ENCODE assay signal across 12 cellular contexts in genomic region chr2:98348066-98348561, GRCh38. TPM values are rescaled to one million over a fixed set of nuclear protein-coding genes. Genes with fewer than 3 reads are reported as not detected.
DNase-seq lines count a peak whose midpoint lies in the region; ATAC-seq and TF ChIP-seq lines count a peak whose summit lies in the region.
"Had no signal": no experiment of that assay in that cellular context is flagged by ENCODE, and none has a peak within 500 bp of the region (broad histone marks: within the 10 kb centered on the region; RNA-seq: fewer than 3 reads in every experiment).

No MANE protein-coding gene starts in this region.

- peaks cover 5% of the 10 kb centered on the region for H3K4me1 Mint-ChIP-seq in nephron progenitor cell
- peaks cover 0 to 19% (median 16%) of the 10 kb centered on the region in 7 donors for H3K4me1 Mint-ChIP-seq in naive thymus-derived CD4-positive, alpha-beta T cell

- TF ChIP-seq CTCF in body of pancreas (IDR thresholded peaks at IDR 0.05): no peak
- TF ChIP-seq CTCF in nephron progenitor cell (IDR thresholded peaks at IDR 0.05): no peak

- POLR2A ChIA-PET in naive thymus-derived CD4-positive, alpha-beta T cell (lab: Charles Lee): no interaction called here

- H3K36me3 ChIP-seq in body of pancreas (replicated peaks in 1 of 2; ENCODE audit: insufficient read depth in 1 of 2, low read depth in 2 of 2): no peaks in the 10 kb centered on the region
- H3K36me3 ChIP-seq in naive thymus-derived CD4-positive, alpha-beta T cell (ENCODE audit: control insufficient read depth in 2 of 3, insufficient read depth in 3 of 3, low read length in 3 of 3): no peaks in the 10 kb centered on the region

- CTCF ChIA-PET in naive thymus-derived CD4-positive, alpha-beta T cell (lab: Charles Lee): no interaction called here

- intact Hi-C loops in body of pancreas (cut with DNase I): no loop called here
- intact Hi-C loops in naive thymus-derived CD4-positive, alpha-beta T cell (cut with micrococcal nuclease): no loop called here

- peak; percentile 19 for DNase-seq in ELR (ENCODE audit: low read depth)
- peak; percentile 80 for DNase-seq in NCI-H146 (lab: John Stamatoyannopoulos, UW)
- DNase-seq in body of pancreas: peak in 3 of 4 donors; percentile 27 to 34 (median 31)
- DNase-seq in nephron progenitor cell: peak; percentile 16
- DNase-seq in 8988T: no peak
- DNase-seq in stimulated activated naive CD4-positive, alpha-beta T cell (lab: John Stamatoyannopoulos, UW): no peak
- no peak for DNase-seq in stimulated activated CD4-positive, alpha-beta T cell treated with anti-CD3 and anti-CD28 coated beads, Interleukin-15, amount 100 ng/mL, for 24 hours
- DNase-seq in naive thymus-derived CD4-positive, alpha-beta T cell: no peak
- DNase-seq: NCI-H2107, T-helper 2 cell had no signal

- no peaks in the 10 kb centered on the region for H3K9me3 ChIP-seq in body of pancreas
- no peaks in the 10 kb centered on the region for H3K9me3 ChIP-seq in naive thymus-derived CD4-positive, alpha-beta T cell (ENCODE audit: control insufficient read depth in 2 of 3, low read length in 3 of 3)

- ATAC-seq in body of pancreas: no peak
- ATAC-seq in naive thymus-derived CD4-positive, alpha-beta T cell: no peak

- H3K9me3 Mint-ChIP-seq in nephron progenitor cell: peaks cover 20% of the 10 kb centered on the region
- peaks cover 0 to 23% (median 11%) of the 10 kb centered on the region in 11 donors for H3K9me3 Mint-ChIP-seq in naive thymus-derived CD4-positive, alpha-beta T cell
- H3K9me3 Mint-ChIP-seq: activated T-helper 1 cell treated with anti-CD3 and anti-CD28 coated beads, Interleukin-12 subunit alpha, Interleukin-12 subunit beta, Interleukin-2, Interleukin-4 antibody, amounts not matched to agents 30 ng/mL and 10 ng/mL and 1 ng/mL, durations not matched to agents 14 hours and 24 hours and 36 hours had no signal

- H3K4me3 ChIP-seq in body of pancreas: no peak overlapping the region
- no peak overlapping the region for H3K4me3 ChIP-seq in naive thymus-derived CD4-positive, alpha-beta T cell (ENCODE audit: low read length)

- 4 to 8% methylated on average over 15 of the region's 15 CpGs for WGBS in body of pancreas, 2 donors

- H3K4me1 ChIP-seq in body of pancreas: peaks cover 15% of the 10 kb centered on the region
- H3K4me1 ChIP-seq in naive thymus-derived CD4-positive, alpha-beta T cell (ENCODE audit: control insufficient read depth in 2 of 2, insufficient read depth in 2 of 2, low read length in 2 of 2): no peaks in the 10 kb centered on the region

- H3K27me3 Mint-ChIP-seq in nephron progenitor cell (ENCODE audit: low read depth, poor library complexity): peaks cover 97% of the 10 kb centered on the region
- peaks cover 71 to 81% (median 78%) of the 10 kb centered on the region in 5 donors for H3K27me3 Mint-ChIP-seq in naive thymus-derived CD4-positive, alpha-beta T cell

- H3K27ac Mint-ChIP-seq in nephron progenitor cell: no peak overlapping the region
- H3K27ac Mint-ChIP-seq in naive thymus-derived CD4-positive, alpha-beta T cell: no peak overlapping the region

- no peak for TF ChIP-seq POLR2A in body of pancreas (IDR thresholded peaks at IDR 0.05)

- H3K27ac ChIP-seq in body of pancreas: no peak overlapping the region
- H3K27ac ChIP-seq in naive thymus-derived CD4-positive, alpha-beta T cell (ENCODE audit: low read depth, low read length): no peak overlapping the region

- peaks cover 0 to 20% of the 10 kb centered on the region in 2 donors for H3K27me3 ChIP-seq in body of pancreas
- H3K27me3 ChIP-seq in naive thymus-derived CD4-positive, alpha-beta T cell (ENCODE audit: control insufficient read depth in 2 of 2, insufficient read depth in 2 of 2, low read length in 2 of 2): peaks cover 7 to 9% of the 10 kb centered on the region in 2 donors

- H3K4me3 Mint-ChIP-seq in nephron progenitor cell: peak overlapping the region; percentile 48
- peak overlapping the region in 5 of 10 donors; percentile 6 to 44 (median 39) for H3K4me3 Mint-ChIP-seq in naive thymus-derived CD4-positive, alpha-beta T cell
- H3K4me3 Mint-ChIP-seq: activated T-helper 1 cell treated with anti-CD3 and anti-CD28 coated beads, Interleukin-12 subunit alpha, Interleukin-12 subunit beta, Interleukin-2, Interleukin-4 antibody, amounts not matched to agents 30 ng/mL and 10 ng/mL and 1 ng/mL, durations not matched to agents 14 hours and 24 hours and 36 hours had no signal

- H3K36me3 Mint-ChIP-seq in nephron progenitor cell (ENCODE audit: low read depth): no peaks in the 10 kb centered on the region
- peaks cover 0 to 12% (median 3%) of the 10 kb centered on the region in 5 donors for H3K36me3 Mint-ChIP-seq in naive thymus-derived CD4-positive, alpha-beta T cell

RNA-seq across cellular contexts. Expression of gene CNGA3, which starts 1.9 kb away (rescaled TPM):
- 1 to 10 TPM in 1 of 2 donors, not detected in 1; 1.3 TPM for total RNA-seq in body of pancreas
- not detected for total RNA-seq in naive thymus-derived CD4-positive, alpha-beta T cell
- polyA plus RNA-seq in naive thymus-derived CD4-positive, alpha-beta T cell: not detected
- total RNA-seq: activated T-helper 1 cell treated with anti-CD3 and anti-CD28 coated beads, Interleukin-12 subunit alpha, Interleukin-12 subunit beta, Interleukin-2, Interleukin-4 antibody, amounts not matched to agents 30 ng/mL and 10 ng/mL and 1 ng/mL, durations not matched to agents 14 hours and 24 hours and 36 hours; chondrocyte had no signal

Comparison
In these comparisons a context has a peak if more than half of its experiments do, and no peak if none do; other contexts are left out.
1. DNase-seq: peak in ELR (single experiment), NCI-H146 (single experiment), body of pancreas (3 of 4) and nephron progenitor cell (single experiment); none in 8988T (single experiment), stimulated activated naive CD4-positive, alpha-beta T cell (0 of 6), stimulated activated CD4-positive, alpha-beta T cell treated with anti-CD3 and anti-CD28 coated beads, Interleukin-15, amount 100 ng/mL, for 24 hours (single experiment) and naive thymus-derived CD4-positive, alpha-beta T cell (0 of 9).